In the genomic region with DNA sequence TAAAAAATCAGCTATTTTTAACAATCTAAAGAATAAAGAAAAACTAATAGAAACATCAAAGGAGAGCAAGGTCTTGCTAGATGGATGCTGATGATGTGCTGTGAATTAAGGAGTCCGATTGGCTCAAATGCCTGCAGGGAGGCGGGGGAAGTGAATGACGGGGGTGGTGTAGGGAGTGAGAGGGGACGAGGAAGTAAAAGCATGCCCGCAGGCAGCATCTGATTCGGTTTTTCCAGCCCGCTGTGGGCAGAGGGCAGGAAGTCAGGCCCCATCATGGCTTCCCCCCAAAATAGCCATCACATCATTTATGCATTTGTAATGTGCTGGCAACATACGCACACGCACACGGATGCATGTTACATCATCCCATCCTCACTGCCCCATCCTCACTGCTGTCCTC, we compare ENCODE assay signal across 1 cellular context.
TF ChIP-seq lines count a peak whose summit lies in the region.

No MANE protein-coding gene starts in this region.

TF ChIP-seq in HCT116, 20 proteins besides CTCF, POLR2A, EP300 and RAD21 (continued from another document):
- TF ChIP-seq, protein P1, sequence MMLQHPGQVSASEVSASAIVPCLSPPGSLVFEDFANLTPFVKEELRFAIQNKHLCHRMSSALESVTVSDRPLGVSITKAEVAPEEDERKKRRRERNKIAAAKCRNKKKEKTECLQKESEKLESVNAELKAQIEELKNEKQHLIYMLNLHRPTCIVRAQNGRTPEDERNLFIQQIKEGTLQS (IDR thresholded peaks at IDR 0.05), result no peak
- TF ChIP-seq ELF1 (IDR thresholded peaks at IDR 0.05; ENCODE audit: borderline replicate concordance, low read depth), result no peak
- no peak for TF ChIP-seq EGR1 (IDR thresholded peaks at IDR 0.05; ENCODE audit: low read depth)
- TF ChIP-seq ZNF274 (IDR thresholded peaks at IDR 0.05; ENCODE audit: low read depth, low read length), result no peak
- no peak for TF ChIP-seq SIN3A (IDR thresholded peaks at IDR 0.05; ENCODE audit: low read depth)
- TF ChIP-seq CEBPB (IDR thresholded peaks at IDR 0.05; ENCODE audit: low read depth), result no peak
- TF ChIP-seq EZH2phosphoT487 (IDR thresholded peaks at IDR 0.05; ENCODE audit: borderline replicate concordance), result no peak
- no peak for TF ChIP-seq JUND (IDR thresholded peaks at IDR 0.05)
